15 cellular contexts compared by ENCODE assay signal in the genomic region with DNA sequence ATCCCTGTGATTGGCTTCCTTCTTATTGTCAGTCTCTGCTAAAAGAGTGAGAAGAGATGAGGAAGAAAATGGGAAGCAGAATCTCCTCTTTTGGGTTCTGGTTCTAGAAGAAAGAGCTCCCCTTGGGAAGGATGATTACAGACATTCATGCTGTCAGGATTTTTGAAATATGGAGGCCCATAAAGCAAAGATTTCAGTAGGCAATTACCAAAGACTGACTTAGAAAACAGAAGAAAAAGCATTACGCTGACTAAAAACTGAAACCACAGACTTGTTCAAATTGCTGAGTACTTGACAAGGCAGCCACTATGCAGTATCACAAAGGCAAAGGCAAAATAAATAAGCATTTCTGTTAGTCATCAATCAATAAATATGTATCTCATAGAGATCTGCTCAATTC.
DNase-seq lines count a peak whose midpoint lies in the region; ATAC-seq, FAIRE-seq and TF ChIP-seq lines count a peak whose summit lies in the region.
"Had no signal": no experiment of that assay in that cellular context is flagged by ENCODE, and none has a peak within 500 bp of the region (broad histone marks: within the 10 kb centered on the region; RNA-seq: fewer than 3 reads in every experiment).

No MANE protein-coding gene starts in this region.

- DNase-seq in GM19239 (ENCODE audit: insufficient read length, low spot score) (no peak), stromal cell of bone marrow (ENCODE audit: low read depth) (peak; percentile 41), dorsolateral prefrontal cortex (no peak), DMS53 treated with DMSO at 0.1 percent for 48 hours (lab: John Stamatoyannopoulos, UW; ENCODE audit: unreplicated experiment) (no peak)
- no peak for DNase-seq in stimulated activated naive B cell treated with anti-CD40 and anti-IgM and Interleukin-4, amounts not matched to agents 10 μg/mL and 1 μg/mL and 100 μg/mL, for 72 hours
- DNase-seq: activated CD8-positive, alpha-beta T cell treated with anti-CD3 and anti-CD28 coated beads for 36 hours; CD4-positive, alpha-beta memory T cell; foreskin melanocyte; NCI-H146; stimulated activated CD8-positive, alpha-beta memory T cell treated with anti-CD3 and anti-CD28 coated beads, Interleukin-4, amount 100 ng/mL, for 48 hours had no signal

- H3K4me3 Mint-ChIP-seq in stimulated activated naive B cell treated with anti-CD40 and anti-IgM and Interleukin-4, amounts not matched to agents 10 μg/mL and 1 μg/mL and 100 μg/mL, for 72 hours, result no peak overlapping the region
- H3K4me3 Mint-ChIP-seq: activated CD8-positive, alpha-beta T cell treated with anti-CD3 and anti-CD28 coated beads for 36 hours; CD4-positive, alpha-beta memory T cell; nephron had no signal

- intact Hi-C loops in dorsolateral prefrontal cortex (cut with DNase I), result loop anchor here in 1 of 2 donors (10.0 kb wide), 2 partner anchors 108 to 592 kb away; no protein-coding TSS in a partner anchor

- no peak overlapping the region for H3K27ac Mint-ChIP-seq in stimulated activated naive B cell treated with anti-CD40 and anti-IgM and Interleukin-4, amounts not matched to agents 10 μg/mL and 1 μg/mL and 100 μg/mL, for 72 hours
- H3K27ac Mint-ChIP-seq: activated CD8-positive, alpha-beta T cell treated with anti-CD3 and anti-CD28 coated beads for 36 hours; CD4-positive, alpha-beta memory T cell had no signal

- peak; percentile 74 for FAIRE-seq in GM19239 (lab: Jason Lieb, UNC)
- FAIRE-seq: H1 had no signal

- H3K27me3 ChIP-seq in dorsolateral prefrontal cortex, result no peaks in the 10 kb centered on the region

- H3K27me3 Mint-ChIP-seq in stimulated activated naive B cell treated with anti-CD40 and anti-IgM and Interleukin-4, amounts not matched to agents 10 μg/mL and 1 μg/mL and 100 μg/mL, for 72 hours, result peaks cover 12 to 30% of the 10 kb centered on the region in 2 donors
- H3K27me3 Mint-ChIP-seq: activated CD8-positive, alpha-beta T cell treated with anti-CD3 and anti-CD28 coated beads for 36 hours; CD4-positive, alpha-beta memory T cell had no signal

- ATAC-seq in HG02588 (IDR thresholded peaks at IDR 0.05; ENCODE audit: unreplicated experiment) (peak; percentile 80), HG03442 (IDR thresholded peaks at IDR 0.05; ENCODE audit: unreplicated experiment) (peak; percentile 94)
- ATAC-seq in stimulated activated naive B cell treated with anti-CD40 and anti-IgM and Interleukin-4, amounts not matched to agents 10 μg/mL and 1 μg/mL and 100 μg/mL, for 72 hours (replicated peaks), result no peak
- ATAC-seq: activated CD8-positive, alpha-beta T cell treated with anti-CD3 and anti-CD28 coated beads for 36 hours had no signal

- H3K36me3 Mint-ChIP-seq in stimulated activated naive B cell treated with anti-CD40 and anti-IgM and Interleukin-4, amounts not matched to agents 10 μg/mL and 1 μg/mL and 100 μg/mL, for 72 hours, result no peaks in the 10 kb centered on the region
- H3K36me3 Mint-ChIP-seq: CD4-positive, alpha-beta memory T cell had no signal

- no peaks in the 10 kb centered on the region for H3K4me1 Mint-ChIP-seq in stimulated activated naive B cell treated with anti-CD40 and anti-IgM and Interleukin-4, amounts not matched to agents 10 μg/mL and 1 μg/mL and 100 μg/mL, for 72 hours
- H3K4me1 Mint-ChIP-seq: CD4-positive, alpha-beta memory T cell had no signal

- peaks cover 0 to 4% of the 10 kb centered on the region in 2 donors for H3K9me3 Mint-ChIP-seq in stimulated activated naive B cell treated with anti-CD40 and anti-IgM and Interleukin-4, amounts not matched to agents 10 μg/mL and 1 μg/mL and 100 μg/mL, for 72 hours

- H3K27ac ChIP-seq in dorsolateral prefrontal cortex, result no peak overlapping the region
- H3K27ac ChIP-seq: coronary artery had no signal

- no peak for TF ChIP-seq CTCF in dorsolateral prefrontal cortex (IDR thresholded peaks at IDR 0.05 in 54 of 56, conservative IDR thresholded peaks at IDR 0.05 in 2 of 56; ENCODE audit: low read depth in 1 of 56, partially characterized antibody in 56 of 56)

- peak overlapping the region in 1 of 59 donors; percentile 17 for H3K4me3 ChIP-seq in dorsolateral prefrontal cortex
- H3K4me3 ChIP-seq: coronary artery had no signal

Comparison
In these comparisons a context has a peak if more than half of its experiments do, and no peak if none do; other contexts are left out.
1. ATAC-seq: peak in HG02588 (single experiment) and HG03442 (single experiment); none in stimulated activated naive B cell treated with anti-CD40 and anti-IgM and Interleukin-4, amounts not matched to agents 10 μg/mL and 1 μg/mL and 100 μg/mL, for 72 hours (0 of 2).